In the genomic region with DNA sequence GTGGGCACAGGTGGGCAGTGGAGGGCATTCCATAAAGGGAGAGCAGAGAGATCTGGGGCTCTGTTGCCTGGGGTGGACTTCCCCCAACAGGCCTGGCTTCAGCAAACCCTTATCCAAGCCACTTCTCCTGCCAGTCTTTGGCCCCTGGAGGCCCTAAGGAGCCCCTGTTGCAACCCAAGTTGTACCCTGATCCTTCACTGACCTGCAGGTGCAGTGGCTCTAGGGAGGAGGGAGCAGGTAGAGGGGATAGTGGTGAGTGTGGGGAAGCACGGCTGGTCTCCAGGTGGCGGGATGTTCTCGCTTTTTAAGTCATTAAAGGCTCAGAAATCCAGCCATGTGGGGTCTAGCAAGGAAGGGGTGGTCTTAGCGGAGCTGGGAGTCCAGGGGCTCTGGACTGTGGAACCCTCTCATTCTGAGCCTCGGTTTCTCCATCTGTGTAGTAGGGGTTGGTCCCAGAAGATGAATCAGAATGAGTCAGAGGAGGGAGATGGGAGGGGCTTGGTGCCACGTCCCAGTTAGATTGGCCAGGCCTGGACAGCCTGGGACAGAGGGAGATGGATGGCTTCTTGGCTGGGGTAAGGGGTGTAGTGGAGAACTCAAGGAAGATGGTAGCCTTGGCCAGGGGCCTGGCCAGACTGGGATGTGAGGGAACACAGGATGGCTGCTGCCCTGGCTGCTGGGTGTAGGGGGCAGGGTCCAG, we compare ENCODE assay signal across 11 cellular contexts. TPM values are rescaled to one million over a fixed set of nuclear protein-coding genes. Genes with fewer than 3 reads are reported as not detected.
A peak's percentile ranks its signal among the peaks of the same experiment; 100 is the strongest.
DNase-seq lines count a peak whose midpoint lies in the region; TF ChIP-seq lines count a peak whose summit lies in the region.
"Had no signal": no experiment of that assay in that cellular context is flagged by ENCODE, and none has a peak within 500 bp of the region (broad histone marks: within the 10 kb centered on the region; RNA-seq: fewer than 3 reads in every experiment).

No MANE protein-coding gene starts in this region.

- H3K4me1 ChIP-seq in esophagus muscularis mucosa (peaks cover 58 to 87% (median 78%) of the 10 kb centered on the region in 4 donors), neutrophil (ENCODE audit: control insufficient read depth in 1 of 2, insufficient read depth in 1 of 2, low read depth in 1 of 2, low read length in 1 of 2) (peaks cover 49 to 54% of the 10 kb centered on the region in 2 experiments)

- intact Hi-C loops in esophagus muscularis mucosa (cut with DNase I): no loop called here

- H3K27me3 ChIP-seq in esophagus muscularis mucosa: no peaks in the 10 kb centered on the region
- no peaks in the 10 kb centered on the region for H3K27me3 ChIP-seq in neutrophil

- no peak for TF ChIP-seq EP300 in esophagus muscularis mucosa (IDR thresholded peaks at IDR 0.05)

- H3K36me3 ChIP-seq in esophagus muscularis mucosa: peaks cover 5 to 29% (median 22%) of the 10 kb centered on the region in 4 donors
- no peaks in the 10 kb centered on the region for H3K36me3 ChIP-seq in neutrophil

- H3K9me3 ChIP-seq in esophagus muscularis mucosa (no peaks in the 10 kb centered on the region), neutrophil (no peaks in the 10 kb centered on the region)

- TF ChIP-seq CTCF in esophagus muscularis mucosa (IDR thresholded peaks at IDR 0.05) (no peak), neutrophil (IDR thresholded peaks at IDR 0.05) (no peak)

- DNase-seq in AG08395 (ENCODE audit: low spot score) (peak; percentile 70), M059J (ENCODE audit: low read depth) (peak; percentile 60), esophagus muscularis mucosa (ENCODE audit: extremely low spot score) (peak; percentile 91), T1000 (lab: John Stamatoyannopoulos, UW) (no peak), DMS153 (lab: John Stamatoyannopoulos, UW) (no peak), NCI-H2227 treated with DMSO at 0.1 percent for 48 hours (lab: John Stamatoyannopoulos, UW) (no peak)
- no peak for DNase-seq in effector CD8-positive, alpha-beta T cell (lab: John Stamatoyannopoulos, UW)
- DNase-seq: activated naive CD4-positive, alpha-beta T cell treated with anti-CD3 and anti-CD28 coated beads, Interleukin-2, amount 10 ng/mL, durations not matched to agents 7 days and 5 days; stimulated activated CD4-positive, alpha-beta T cell treated with anti-CD3 and anti-CD28 coated beads, Interleukin-2, amount 100 ng/mL, for 24 hours; T-helper 9 cell had no signal

- 82% methylated on average over 6 of the region's 6 CpGs for WGBS in esophagus muscularis mucosa

- peak overlapping the region in 3 of 4 donors; percentile 82 to 96 (median 93) for H3K4me3 ChIP-seq in esophagus muscularis mucosa
- H3K4me3 ChIP-seq in neutrophil (ENCODE audit: low read depth in 1 of 2, low read length in 1 of 2): no peak overlapping the region

- no peak for TF ChIP-seq POLR2A in esophagus muscularis mucosa (IDR thresholded peaks at IDR 0.05; ENCODE audit: low read depth)

- peak overlapping the region; percentile 91 to 98 (median 96) for H3K27ac ChIP-seq in esophagus muscularis mucosa (replicated peaks in 1 of 4)
- peak overlapping the region; percentile 76 for H3K27ac ChIP-seq in neutrophil

RNA-seq across cellular contexts. Expression of gene ZBTB47, which starts 2.6 kb away (rescaled TPM):
- total RNA-seq in M059J (2014; rRNA removed; shearing (Covaris generic)): 5.0 and 5.5 TPM in 2 replicates
- total RNA-seq in esophagus muscularis mucosa: 100 to 1,000 TPM in 2 of 4 donors, 10 to 100 TPM in 2; 75.4 to 137 (median 95.7) TPM

RNA-seq across cellular contexts. Expression of gene KLHL40, which starts 29.2 kb away (rescaled TPM):
- not detected in 2 replicates for total RNA-seq in M059J (2014; rRNA removed; shearing (Covaris generic))
- under 1 TPM in 1 of 4 donors, not detected in 3; 0.17 TPM for total RNA-seq in esophagus muscularis mucosa

RNA-seq across cellular contexts. Expression of gene HHATL, which starts 46.5 kb away (rescaled TPM):
- not detected in 2 replicates for total RNA-seq in M059J (2014; rRNA removed; shearing (Covaris generic))
- total RNA-seq in esophagus muscularis mucosa: 1 to 10 TPM in 1 of 4 donors, not detected in 3; 1.5 TPM

RNA-seq across cellular contexts. Expression of gene NKTR, which starts 55.6 kb away (rescaled TPM):
- total RNA-seq in M059J (2014; rRNA removed; shearing (Covaris generic)): 8.0 and 9.4 TPM in 2 replicates
- total RNA-seq in esophagus muscularis mucosa: 10 to 100 TPM; 24.7 to 73.1 (median 36.0) TPM

Comparison
In these comparisons a context has a peak if more than half of its experiments do, and no peak if none do; other contexts are left out.
1. DNase-seq: peak in AG08395 (single experiment), M059J (single experiment) and esophagus muscularis mucosa (single experiment); none in effector CD8-positive, alpha-beta T cell (single experiment), T1000 (single experiment), DMS153 (single experiment) and NCI-H2227 treated with DMSO at 0.1 percent for 48 hours (single experiment).
2. H3K4me3 ChIP-seq: peak in esophagus muscularis mucosa (3 of 4); none in neutrophil (0 of 2).
3. RNA of gene ZBTB47, which starts 2.6 kb away (total RNA-seq): 75.4 to 137 TPM in esophagus muscularis mucosa; 5.0 to 5.5 TPM in M059J; every median in the first group is over 10 times any median in the second.